ENCODE assay signal across 16 cellular contexts in genomic region chr20:36259177-36259835, GRCh38. TPM values are rescaled to one million over a fixed set of nuclear protein-coding genes. Genes with fewer than 3 reads are reported as not detected.
DNase-seq lines count a peak whose midpoint lies in the region; ATAC-seq and TF ChIP-seq lines count a peak whose summit lies in the region.
"Had no signal": no experiment of that assay in that cellular context is flagged by ENCODE, and none has a peak within 500 bp of the region (broad histone marks: within the 10 kb centered on the region; RNA-seq: fewer than 3 reads in every experiment).

No MANE protein-coding gene starts in this region.

- H3K23ac ChIP-seq in H9 (ENCODE audit: insufficient read length, low read depth, low read length), result no peak overlapping the region

- no peaks in the 10 kb centered on the region for H3K79me1 ChIP-seq in H9 (ENCODE audit: insufficient read depth, low read depth, low read length, poor library complexity, severe bottlenecking)

- no peak overlapping the region for H2BK5ac ChIP-seq in H9 (ENCODE audit: insufficient read length, low read length)

- H3F3A ChIP-seq in neural cell (ENCODE audit: insufficient read depth, low read length, poor library complexity, severe bottlenecking), result no peaks in the 10 kb centered on the region

- H3K4ac ChIP-seq in H9 (ENCODE audit: low read depth, low read length), result no peak overlapping the region

- no peak overlapping the region for H2BK12ac ChIP-seq in H9 (ENCODE audit: insufficient read length, low read depth, low read length)

- peaks cover 17% of the 10 kb centered on the region for H3K36me3 ChIP-seq in HUES64 (ENCODE audit: insufficient read depth, low read length)
- H3K36me3 ChIP-seq in neural cell (ENCODE audit: insufficient read depth, low read length), result no peaks in the 10 kb centered on the region
- H3K36me3 ChIP-seq in spleen, result peaks cover 0 to 40% (median 27%) of the 10 kb centered on the region in 6 donors

- no peak overlapping the region for H3T11ph ChIP-seq in H9 (ENCODE audit: low read length)

- H3K4me1 Mint-ChIP-seq in H9, result peaks cover 16 to 22% of the 10 kb centered on the region in 2 experiments

- H4K91ac ChIP-seq in H9 (ENCODE audit: insufficient read length, low read depth, low read length), result no peak overlapping the region

- no peak for ATAC-seq in GM19452 (IDR thresholded peaks at IDR 0.05; ENCODE audit: unreplicated experiment)

- H3K27ac ChIP-seq in H9 (ENCODE audit: insufficient read length, low read depth, low read length), result no peak overlapping the region
- H3K27ac ChIP-seq in HUES64 (ENCODE audit: low read depth, low read length), result peak overlapping the region; percentile 40; the same call in 1 of the 2 replicates
- H3K27ac ChIP-seq in neural cell (ENCODE audit: low read length), result peak overlapping the region; percentile 12
- no peak overlapping the region for H3K27ac ChIP-seq in spleen
- H3K27ac ChIP-seq: SJSA1 had no signal

- no peak for TF ChIP-seq POLR2A in spleen (IDR thresholded peaks at IDR 0.05)

- H3K79me2 ChIP-seq in H9 (ENCODE audit: insufficient read depth, low read length), result no peaks in the 10 kb centered on the region; the same call in 1 of the 2 replicates
- H3K79me2 ChIP-seq in neural cell (replicated peaks; ENCODE audit: insufficient read depth, low read length), result no peaks in the 10 kb centered on the region

- H3K9ac ChIP-seq in H9 (ENCODE audit: extremely low read depth, insufficient read length, low read length), result no peak overlapping the region
- no peak overlapping the region for H3K9ac ChIP-seq in HUES64 (ENCODE audit: low read depth, low read length)
- no peak overlapping the region for H3K9ac ChIP-seq in neural cell (ENCODE audit: low read length)

- H2AFZ ChIP-seq in H9 (ENCODE audit: low read length), result no peak overlapping the region
- no peak overlapping the region for H2AFZ ChIP-seq in neural cell (ENCODE audit: low read depth, low read length)

- no peaks in the 10 kb centered on the region for H3K9me3 ChIP-seq in H9 (ENCODE audit: control insufficient read depth, low read depth, low read length)
- no peaks in the 10 kb centered on the region for H3K9me3 ChIP-seq in HUES64 (ENCODE audit: insufficient read depth, low read depth, low read length)
- H3K9me3 ChIP-seq in neural cell (ENCODE audit: low read length), result no peaks in the 10 kb centered on the region
- H3K9me3 ChIP-seq in spleen, result no peaks in the 10 kb centered on the region
- H3K9me3 ChIP-seq: SJSA1 had no signal

- H4K5ac ChIP-seq in H9 (ENCODE audit: insufficient read length, low read depth, low read length), result no peak overlapping the region

- DNase-seq in H9 (peak; percentile 49), ecto neural progenitor cell (ENCODE audit: low spot score) (peak; percentile 42), hippocampal formation (lab: John Stamatoyannopoulos, UW) (no peak), spleen (no peak)
- DNase-seq: COR-L47, DMS153, EL, NCI-H1092 treated with DMSO at 0.1 percent for 48 hours, NCI-H2107, NCI-H446, NCI-H69, SW 1271 had no signal

- no peak overlapping the region for H2BK20ac ChIP-seq in H9 (ENCODE audit: low read depth, low read length, poor library complexity, severe bottlenecking)

- H3K4me3 ChIP-seq in HUES64 (ENCODE audit: low read length) (no peak overlapping the region), neural cell (ENCODE audit: low read length) (no peak overlapping the region), spleen (no peak overlapping the region)
- H3K4me3 ChIP-seq: SJSA1 had no signal

- no peak overlapping the region for H2AK5ac ChIP-seq in H9 (ENCODE audit: insufficient read length, low read length)

- whole genome bisulfite sequencing in H9 (ENCODE audit: extremely low coverage, insufficient read length, low lambda C conversion rate), result no CpG with 5 or more reads among the region's 13 CpGs
- 20% methylated on average over 13 of the region's 13 CpGs for WGBS in HUES64
- 71 to 83% (median 75%) methylated on average over 13 of the region's 13 CpGs for WGBS in spleen, 5 donors

- no peaks in the 10 kb centered on the region for H3K23me2 ChIP-seq in H9 (ENCODE audit: insufficient read length, low read depth, low read length, poor library complexity, severe bottlenecking)

- no peaks in the 10 kb centered on the region for H3K9me3 Mint-ChIP-seq in H9

- H2BK15ac ChIP-seq in H9 (ENCODE audit: low read depth, low read length), result no peak overlapping the region

- H3K27me3 Mint-ChIP-seq in H9 (ENCODE audit: low read depth), result no peaks in the 10 kb centered on the region; the same call in 1 of the 2 replicates

- peaks cover 5% of the 10 kb centered on the region; the same call in 1 of the 2 replicates for H3K4me1 ChIP-seq in H9 (ENCODE audit: insufficient read depth, low read length)
- H3K4me1 ChIP-seq in HUES64 (ENCODE audit: insufficient read depth, low read length), result peaks cover 11% of the 10 kb centered on the region; the same call in 1 of the 2 replicates
- no peaks in the 10 kb centered on the region for H3K4me1 ChIP-seq in spleen
- H3K4me1 ChIP-seq: SJSA1 had no signal

- H3K4me3 Mint-ChIP-seq in H9, result peak overlapping the region; percentile 4 to 16; a peak in 2 of 5 replicates

- H3K14ac ChIP-seq in H9 (ENCODE audit: insufficient read depth, low read length), result no peak overlapping the region

- no peak for TF ChIP-seq EP300 in neural cell (conservative IDR thresholded peaks at IDR 0.05; ENCODE audit: poor library complexity, severe bottlenecking)

- no peaks in the 10 kb centered on the region for H3K9me2 ChIP-seq in neural cell (ENCODE audit: insufficient read depth, low read length)

- no peak overlapping the region for H3K56ac ChIP-seq in H9 (ENCODE audit: insufficient read length, low read depth, low read length)

- H2BK120ac ChIP-seq in H9 (ENCODE audit: low read depth, low read length, poor library complexity, severe bottlenecking), result no peak overlapping the region

- intact Hi-C loops in spleen (cut with DNase I; ENCODE audit: low total_unique reads), result no loop called here

- H3K36me3 Mint-ChIP-seq in H9 (ENCODE audit: insufficient read depth in 1 of 3, low read depth in 3 of 3), result peaks cover 4 to 19% (median 14%) of the 10 kb centered on the region in 3 experiments; a peak in 5 of 7 replicates

- H3K18ac ChIP-seq in H9 (ENCODE audit: insufficient read length, low read depth, low read length), result no peak overlapping the region

- TF ChIP-seq RAD21 in neural cell (conservative IDR thresholded peaks at IDR 0.05), result no peak

- H3K4me2 ChIP-seq in H9 (ENCODE audit: insufficient read depth, insufficient read length, low read length) (peak overlapping the region; percentile 11), neural cell (ENCODE audit: low read length) (no peak overlapping the region)

- H4K20me1 ChIP-seq in H9 (ENCODE audit: control insufficient read depth, insufficient read depth, insufficient read length) (no peaks in the 10 kb centered on the region), neural cell (ENCODE audit: insufficient read depth) (no peaks in the 10 kb centered on the region)

- no peak for TF ChIP-seq CTCF in H9 (conservative IDR thresholded peaks at IDR 0.05)
- no peak for TF ChIP-seq CTCF in neural cell (IDR thresholded peaks at IDR 0.05; ENCODE audit: poor library complexity, severe bottlenecking)
- no peak for TF ChIP-seq CTCF in spleen (IDR thresholded peaks at IDR 0.05 in 8 of 11, conservative IDR thresholded peaks at IDR 0.05 in 3 of 11)

- no peak overlapping the region for H4K8ac ChIP-seq in H9 (replicated peaks; ENCODE audit: insufficient read length, low read depth, low read length)

- H3K27ac Mint-ChIP-seq in H9, result peak overlapping the region in 2 of 3 experiments; percentile 74 to 85; a peak in 4 of 7 replicates

- H3K27me3 ChIP-seq in H9 (ENCODE audit: insufficient read depth, low read length) (no peaks in the 10 kb centered on the region), HUES64 (ENCODE audit: insufficient read depth, low read length) (no peaks in the 10 kb centered on the region), neural cell (ENCODE audit: insufficient read depth, low read depth, low read length) (no peaks in the 10 kb centered on the region), spleen (replicated peaks in 1 of 7) (no peaks in the 10 kb centered on the region)
- H3K27me3 ChIP-seq: SJSA1 had no signal

TF ChIP-seq in neural cell, 6 proteins besides CTCF, POLR2A, EP300 and RAD21:
- TF ChIP-seq EZH2 (IDR thresholded peaks at IDR 0.05; ENCODE audit: borderline replicate concordance, insufficient read depth, low read length, poor library complexity, severe bottlenecking), result no peak

RNA-seq across cellular contexts. Expression of gene AAR2, which starts 23.0 kb away (rescaled TPM):
- total RNA-seq in H9 (2021) (36.9 and 37.8 TPM in 2 replicates), spleen (10 to 100 TPM; 18.2 to 30.0 (median 21.9) TPM)
- polyA plus RNA-seq in HUES64 (2013, experiment 1 of 2), result 31.7 TPM
- polyA plus RNA-seq in HUES64 (2013, experiment 2 of 2), result 29.5 TPM
- polyA plus RNA-seq in neural cell (25.4 and 28.1 TPM in 2 replicates), spleen (10 to 100 TPM; 13.3 to 19.7 (median 18.2) TPM)
- polyA minus RNA-seq in neural cell, result 35.1 and 36.3 TPM in 2 replicates

RNA-seq across cellular contexts. Expression of gene DLGAP4, which starts 46.8 kb away (rescaled TPM):
- total RNA-seq in H9 (2021) (48.0 and 54.6 TPM in 2 replicates), spleen (10 to 100 TPM; 44.5 to 60.9 (median 47.7) TPM)
- polyA plus RNA-seq in HUES64 (2013, experiment 1 of 2), result 39.3 TPM
- polyA plus RNA-seq in HUES64 (2013, experiment 2 of 2), result 48.1 TPM
- polyA plus RNA-seq in neural cell (31.2 and 50.9 TPM in 2 replicates), spleen (10 to 100 TPM; 12.0 to 28.4 (median 23.7) TPM)
- polyA minus RNA-seq in neural cell, result 79.5 and 85.0 TPM in 2 replicates

Comparison
In these comparisons a context has a peak if more than half of its experiments do, and no peak if none do; other contexts are left out.
1. DNase-seq: peak in H9 (single experiment) and ecto neural progenitor cell (single experiment); none in hippocampal formation (0 of 2) and spleen (single experiment).
2. H3K27ac ChIP-seq: peak in HUES64 (single experiment) and neural cell (single experiment); none in H9 (single experiment) and spleen (0 of 8).